In genomic region chr5:61450880-61451279, GRCh38 we compare ENCODE assay signal across 12 cellular contexts.
A peak's percentile ranks its signal among the peaks of the same experiment; 100 is the strongest.
DNase-seq lines count a peak whose midpoint lies in the region; ATAC-seq, FAIRE-seq and TF ChIP-seq lines count a peak whose summit lies in the region.
"Had no signal": no experiment of that assay in that cellular context is flagged by ENCODE, and none has a peak within 500 bp of the region (broad histone marks: within the 10 kb centered on the region; RNA-seq: fewer than 3 reads in every experiment).

No MANE protein-coding gene starts in this region.

- peak overlapping the region; percentile 83 for H3K27ac ChIP-seq in astrocyte (ENCODE audit: low read depth, low read length)
- H3K27ac ChIP-seq: HL-60 had no signal

- H3K4me2 ChIP-seq in astrocyte (ENCODE audit: low read length): peak overlapping the region; percentile 69

- no peaks in the 10 kb centered on the region for H3K36me3 ChIP-seq in astrocyte (ENCODE audit: insufficient read depth, low read length)

- H3K4me3 Mint-ChIP-seq in astrocyte (ENCODE audit: unreplicated experiment): no peak overlapping the region

- H3K4me3 ChIP-seq in astrocyte (ENCODE audit: insufficient read depth, low read depth, low read length): peak overlapping the region; percentile 6

- TF ChIP-seq CTCF in astrocyte (IDR thresholded peaks at IDR 0.05; ENCODE audit: insufficient read depth, low read depth, low read length): no peak

- peaks cover 12% of the 10 kb centered on the region for H3K36me3 Mint-ChIP-seq in astrocyte (ENCODE audit: low read depth, unreplicated experiment)

- peaks cover 85% of the 10 kb centered on the region for H3K79me2 ChIP-seq in astrocyte (ENCODE audit: insufficient read depth, low read length)

- no peak for FAIRE-seq in astrocyte (lab: Jason Lieb, UNC)

- DNase-seq in ACHN: peak; percentile 39
- peak; percentile 66 for DNase-seq in NCI-H1092 (lab: John Stamatoyannopoulos, UW)
- peak; percentile 93 for DNase-seq in astrocyte (ENCODE audit: low read depth)
- peak; percentile 34 to 70 for DNase-seq in lung microvascular endothelial cell (ENCODE audit: low read depth in 2 of 2)
- DNase-seq in activated naive CD4-positive, alpha-beta T cell (lab: John Stamatoyannopoulos, UW): no peak
- no peak for DNase-seq in OCI-M1 (lab: John Stamatoyannopoulos, UW)
- no peak for DNase-seq in GF-D8 (lab: John Stamatoyannopoulos, UW)
- DNase-seq: activated CD8-positive, alpha-beta memory T cell treated with anti-CD3 and anti-CD28 coated beads for 24 hours; DND-41; left cardiac atrium had no signal

- no peaks in the 10 kb centered on the region for H3K27me3 Mint-ChIP-seq in astrocyte (ENCODE audit: low read depth, unreplicated experiment)

- peaks cover 3% of the 10 kb centered on the region for H3K9me3 ChIP-seq in astrocyte (ENCODE audit: insufficient read depth, low read depth, low read length)

- no peaks in the 10 kb centered on the region for H3K27me3 ChIP-seq in astrocyte (ENCODE audit: insufficient read depth, low read length)

- peaks cover 22% of the 10 kb centered on the region for H3K4me1 ChIP-seq in astrocyte (ENCODE audit: insufficient read depth, low read length)

- peak overlapping the region; percentile 16 for H3K9ac ChIP-seq in astrocyte (ENCODE audit: low read length)

- in situ Hi-C loops in ACHN (cut with HindIII; ENCODE audit: low pct_ligation_motif_present, low pct_unique_long_range_greater_than_20kb, low sequenced_read_pairs): no loop called here

- peaks cover 6% of the 10 kb centered on the region for H3K9me3 Mint-ChIP-seq in astrocyte (ENCODE audit: unreplicated experiment)

- peaks cover 24% of the 10 kb centered on the region for H4K20me1 ChIP-seq in astrocyte (ENCODE audit: insufficient read depth, low read length)

- peak overlapping the region; percentile 95 for H3K27ac Mint-ChIP-seq in astrocyte (ENCODE audit: unreplicated experiment)

- ATAC-seq in GM19324 (IDR thresholded peaks at IDR 0.05; ENCODE audit: low FRiP score, unreplicated experiment): no peak

- H2AFZ ChIP-seq in astrocyte (ENCODE audit: low read depth, low read length): no peak overlapping the region

- H3K4me1 Mint-ChIP-seq in astrocyte (ENCODE audit: low read depth, unreplicated experiment): peaks cover 34% of the 10 kb centered on the region

Comparison
In these comparisons a context has a peak if more than half of its experiments do, and no peak if none do; other contexts are left out.
1. DNase-seq: peak in ACHN (single experiment), NCI-H1092 (single experiment), astrocyte (single experiment) and lung microvascular endothelial cell (2 of 2); none in activated naive CD4-positive, alpha-beta T cell (0 of 4), OCI-M1 (single experiment) and GF-D8 (single experiment).